ENCODE assay signal across 24 cellular contexts in the genomic region with DNA sequence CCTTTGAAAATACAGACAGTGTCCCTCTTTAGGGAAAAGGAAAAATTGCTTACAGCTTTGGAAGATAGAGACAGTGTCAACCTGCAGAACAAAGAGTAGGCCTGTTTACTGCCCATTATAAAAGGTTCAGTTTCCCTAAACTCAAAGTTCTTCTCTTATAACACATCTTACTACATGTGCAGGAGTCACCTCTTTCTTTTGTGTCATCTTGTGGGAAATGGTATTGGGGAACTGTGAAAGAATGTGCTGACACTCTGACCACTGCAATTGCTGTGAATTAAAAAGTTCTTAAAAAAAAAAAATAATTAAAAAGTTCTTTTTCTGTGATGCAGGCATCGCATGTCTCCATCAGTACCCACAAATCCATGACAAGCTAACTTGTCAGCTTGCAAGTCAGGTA. TPM values are rescaled to one million over a fixed set of nuclear protein-coding genes. Genes with fewer than 3 reads are reported as not detected.
"Had no signal": no experiment of that assay in that cellular context is flagged by ENCODE, and none has a peak within 500 bp of the region (broad histone marks: within the 10 kb centered on the region; RNA-seq: fewer than 3 reads in every experiment).

No MANE protein-coding gene starts in this region.

- H3K36me3 ChIP-seq: brain microvascular endothelial cell had no signal

- H3K27me3 Mint-ChIP-seq: activated B cell treated with CpG ODN at 0.5 μM for 24 hours; activated naive CD8-positive, alpha-beta T cell treated with anti-CD3 and anti-CD28 coated beads for 36 hours; activated T-cell treated with anti-CD3 and anti-CD28 coated beads, Interleukin-2, amount 50 U/mL, for 24 hours had no signal

- H3K27me3 ChIP-seq: brain microvascular endothelial cell had no signal

- H3K4me3 Mint-ChIP-seq: activated B cell treated with CpG ODN at 0.5 μM for 24 hours; activated CD4-positive, alpha-beta T cell treated with anti-CD3 and anti-CD28 coated beads, Interleukin-2, amount 10 ng/mL, durations not matched to agents 24 days and 14 days; activated CD8-positive, alpha-beta memory T cell treated with anti-CD3 and anti-CD28 coated beads, Interleukin-2, amount 10 ng/mL, durations not matched to agents 7 days and 5 days; activated naive CD4-positive, alpha-beta T cell treated with anti-CD3 and anti-CD28 coated beads, Interleukin-2, amount 10 ng/mL, durations not matched to agents 7 days and 5 days; activated naive CD8-positive, alpha-beta T cell treated with anti-CD3 and anti-CD28 coated beads for 36 hours; activated T-cell treated with anti-CD3 and anti-CD28 coated beads, Interleukin-2, amount 50 U/mL, for 24 hours; activated T-helper 1 cell treated with anti-CD3 and anti-CD28 coated beads, Interleukin-12 subunit alpha, Interleukin-12 subunit beta, Interleukin-2, Interleukin-4 antibody, amounts not matched to agents 30 ng/mL and 10 ng/mL and 1 ng/mL, durations not matched to agents 14 hours and 24 hours and 36 hours; T-helper 17 cell had no signal

- H3K36me3 Mint-ChIP-seq: activated CD8-positive, alpha-beta memory T cell treated with anti-CD3 and anti-CD28 coated beads, Interleukin-2, amount 10 ng/mL, durations not matched to agents 7 days and 5 days; activated naive CD4-positive, alpha-beta T cell treated with anti-CD3 and anti-CD28 coated beads, Interleukin-2, amount 10 ng/mL, durations not matched to agents 7 days and 5 days; activated naive CD8-positive, alpha-beta T cell treated with anti-CD3 and anti-CD28 coated beads for 36 hours had no signal

- DNase-seq: activated B cell treated with CpG ODN at 0.5 μM for 24 hours; activated CD4-positive, alpha-beta T cell treated with anti-CD3 and anti-CD28 coated beads for 1 hour; activated CD4-positive, alpha-beta T cell treated with anti-CD3 and anti-CD28 coated beads, Interleukin-2, amount 10 ng/mL, durations not matched to agents 24 days and 14 days; activated CD4-positive, alpha-beta T cell treated with anti-CD3 and anti-CD28 coated beads, Interleukin-2, amount 50 U/mL, for 48 hours; activated CD8-positive, alpha-beta memory T cell treated with anti-CD3 and anti-CD28 coated beads, Interleukin-2, amount 10 ng/mL, durations not matched to agents 7 days and 5 days; activated effector memory CD4-positive, alpha-beta T cell treated with Interleukin-2 at 50 U/mL for 16 hours; activated naive CD4-positive, alpha-beta T cell treated with anti-CD3 and anti-CD28 coated beads, Interleukin-2, amount 10 ng/mL, durations not matched to agents 7 days and 5 days; activated naive CD8-positive, alpha-beta T cell treated with anti-CD3 and anti-CD28 coated beads for 36 hours; activated T-cell treated with anti-CD3 and anti-CD28 coated beads, Interleukin-2, amount 50 U/mL, for 24 hours; brain microvascular endothelial cell; IMR-90; KBM-7; NCI-H1092; NCI-H1417; NCI-H1930; NCI-H2107; NCI-H2171 treated with DMSO at 0.1 percent for 48 hours; NCI-H226; NCI-H526; SIG-M5; T-helper 17 cell; T-helper 9 cell had no signal

- H3K9me3 Mint-ChIP-seq: activated naive CD4-positive, alpha-beta T cell treated with anti-CD3 and anti-CD28 coated beads, Interleukin-2, amount 10 ng/mL, durations not matched to agents 7 days and 5 days; activated T-cell treated with anti-CD3 and anti-CD28 coated beads, Interleukin-2, amount 50 U/mL, for 24 hours; activated T-helper 1 cell treated with anti-CD3 and anti-CD28 coated beads, Interleukin-12 subunit alpha, Interleukin-12 subunit beta, Interleukin-2, Interleukin-4 antibody, amounts not matched to agents 30 ng/mL and 10 ng/mL and 1 ng/mL, durations not matched to agents 14 hours and 24 hours and 36 hours had no signal

- H3K27ac Mint-ChIP-seq: activated B cell treated with CpG ODN at 0.5 μM for 24 hours; activated CD4-positive, alpha-beta T cell treated with anti-CD3 and anti-CD28 coated beads, Interleukin-2, amount 10 ng/mL, durations not matched to agents 24 days and 14 days; activated CD8-positive, alpha-beta memory T cell treated with anti-CD3 and anti-CD28 coated beads, Interleukin-2, amount 10 ng/mL, durations not matched to agents 7 days and 5 days; activated naive CD4-positive, alpha-beta T cell treated with anti-CD3 and anti-CD28 coated beads, Interleukin-2, amount 10 ng/mL, durations not matched to agents 7 days and 5 days; activated naive CD8-positive, alpha-beta T cell treated with anti-CD3 and anti-CD28 coated beads for 36 hours; activated T-cell treated with anti-CD3 and anti-CD28 coated beads, Interleukin-2, amount 50 U/mL, for 24 hours; activated T-helper 1 cell treated with anti-CD3 and anti-CD28 coated beads, Interleukin-12 subunit alpha, Interleukin-12 subunit beta, Interleukin-2, Interleukin-4 antibody, amounts not matched to agents 30 ng/mL and 10 ng/mL and 1 ng/mL, durations not matched to agents 14 hours and 24 hours and 36 hours; T-helper 17 cell had no signal

- H3K27ac ChIP-seq: brain microvascular endothelial cell had no signal

- ATAC-seq: activated CD8-positive, alpha-beta memory T cell treated with anti-CD3 and anti-CD28 coated beads, Interleukin-2, amount 10 ng/mL, durations not matched to agents 7 days and 5 days; T-helper 17 cell had no signal

RNA-seq across cellular contexts. Expression of gene ITGB6, which starts 2.9 kb away (rescaled TPM):
- total RNA-seq: activated B cell treated with CpG ODN at 0.5 μM for 24 hours; activated CD4-positive, alpha-beta T cell treated with anti-CD3 and anti-CD28 coated beads, Interleukin-2, amount 10 ng/mL, durations not matched to agents 24 days and 14 days; activated CD8-positive, alpha-beta memory T cell treated with anti-CD3 and anti-CD28 coated beads, Interleukin-2, amount 10 ng/mL, durations not matched to agents 7 days and 5 days; activated naive CD8-positive, alpha-beta T cell treated with anti-CD3 and anti-CD28 coated beads for 36 hours; activated T-helper 1 cell treated with anti-CD3 and anti-CD28 coated beads, Interleukin-12 subunit alpha, Interleukin-12 subunit beta, Interleukin-2, Interleukin-4 antibody, amounts not matched to agents 30 ng/mL and 10 ng/mL and 1 ng/mL, durations not matched to agents 14 hours and 24 hours and 36 hours; NCI-H460; T-helper 17 cell had no signal
- polyA plus RNA-seq: IMR-90 had no signal
